Comparison of ENCODE assay signal across 8 cellular contexts in genomic region chr14:55581011-55581806, GRCh38. TPM values are rescaled to one million over a fixed set of nuclear protein-coding genes. Genes with fewer than 3 reads are reported as not detected.
DNase-seq lines count a peak whose midpoint lies in the region; ATAC-seq and TF ChIP-seq lines count a peak whose summit lies in the region.

No MANE protein-coding gene starts in this region.

- intact Hi-C loops in left ventricle myocardium superior (cut with micrococcal nuclease): no loop called here
- intact Hi-C loops in prostate gland (cut with DNase I): no loop called here

- peak overlapping the region; percentile 82 for H3K4me3 Mint-ChIP-seq in activated naive CD8-positive, alpha-beta T cell treated with anti-CD3 and anti-CD28 coated beads for 36 hours

- H3K4me1 ChIP-seq in prostate gland (replicated peaks): no peaks in the 10 kb centered on the region

- H3K27ac Mint-ChIP-seq in activated naive CD8-positive, alpha-beta T cell treated with anti-CD3 and anti-CD28 coated beads for 36 hours: peak overlapping the region; percentile 91

- no peak for TF ChIP-seq POLR2A in prostate gland (IDR thresholded peaks at IDR 0.05)

- WGBS in prostate gland: 6% methylated on average over 27 of the region's 27 CpGs

- TF ChIP-seq CTCF in prostate gland (IDR thresholded peaks at IDR 0.05): no peak

- H3K27me3 Mint-ChIP-seq in activated naive CD8-positive, alpha-beta T cell treated with anti-CD3 and anti-CD28 coated beads for 36 hours: no peaks in the 10 kb centered on the region

- H3K36me3 Mint-ChIP-seq in activated naive CD8-positive, alpha-beta T cell treated with anti-CD3 and anti-CD28 coated beads for 36 hours: peaks cover 2% of the 10 kb centered on the region

- no peaks in the 10 kb centered on the region for H3K36me3 ChIP-seq in prostate gland

- peaks cover 38% of the 10 kb centered on the region for H3K4me1 Mint-ChIP-seq in activated naive CD8-positive, alpha-beta T cell treated with anti-CD3 and anti-CD28 coated beads for 36 hours

- H3K9me3 ChIP-seq in prostate gland: no peaks in the 10 kb centered on the region

- peak overlapping the region; percentile 83 to 87 for H3K27ac ChIP-seq in prostate gland

- H3K9me3 Mint-ChIP-seq in activated naive CD8-positive, alpha-beta T cell treated with anti-CD3 and anti-CD28 coated beads for 36 hours: no peaks in the 10 kb centered on the region

- peak; percentile 30 for DNase-seq in SK-N-DZ (ENCODE audit: low spot score)
- peak; percentile 48 for DNase-seq in activated naive CD8-positive, alpha-beta T cell treated with anti-CD3 and anti-CD28 coated beads for 36 hours
- DNase-seq in left ventricle myocardium superior: peak; percentile 67
- DNase-seq in prostate gland (ENCODE audit: low spot score): peak; percentile 22
- no peak for DNase-seq in NCI-H128 (lab: John Stamatoyannopoulos, UW; ENCODE audit: unreplicated experiment)

- no peaks in the 10 kb centered on the region for H3K27me3 ChIP-seq in prostate gland (replicated peaks; ENCODE audit: insufficient read depth)

- ATAC-seq in HG02943 (IDR thresholded peaks at IDR 0.05; ENCODE audit: low read depth, unreplicated experiment) (peak; percentile 23), left ventricle myocardium superior (peak; percentile 48), HG02678 (IDR thresholded peaks at IDR 0.05; ENCODE audit: unreplicated experiment) (no peak)

- H3K4me3 ChIP-seq in GM08714 (ENCODE audit: low read length): peak overlapping the region; percentile 87
- peak overlapping the region; percentile 92 to 93 for H3K4me3 ChIP-seq in prostate gland

RNA-seq across cellular contexts. Expression of gene KTN1, which starts 1.2 kb away (rescaled TPM):
- polyA plus RNA-seq in SK-N-DZ (2014; cell fraction: cytosol; rRNA removed): 117 and 132 TPM in 2 replicates
- 139 and 171 TPM in 2 replicates for polyA plus RNA-seq in SK-N-DZ (2014; cell fraction: nucleus; rRNA removed)
- 100 to 1,000 TPM; 119 TPM for total RNA-seq in activated naive CD8-positive, alpha-beta T cell treated with anti-CD3 and anti-CD28 coated beads for 36 hours
- total RNA-seq in left ventricle myocardium superior: 290 TPM
- 100 to 1,000 TPM in 1 of 2 donors, 10 to 100 TPM in 1; 84.2 to 162 TPM for total RNA-seq in prostate gland
